26 cellular contexts compared by ENCODE assay signal in the genomic region with DNA sequence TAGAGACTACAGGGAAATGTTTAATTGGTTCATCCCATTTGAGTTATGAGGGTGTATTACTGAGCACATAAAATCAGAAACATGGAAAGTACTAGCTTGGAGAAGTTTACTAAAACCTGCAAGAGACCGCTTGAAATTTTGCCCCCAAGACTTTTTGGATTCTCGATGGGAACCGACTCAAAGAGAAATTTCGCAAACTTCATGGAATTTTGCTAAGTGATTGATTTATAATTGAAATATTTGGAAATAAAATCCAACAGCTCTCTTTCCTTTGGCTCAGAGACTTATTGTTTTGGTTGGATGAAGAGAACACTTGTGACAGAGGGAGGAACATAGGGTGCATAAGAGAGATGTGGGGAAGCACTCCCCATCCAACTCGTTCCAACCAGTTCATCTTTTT.
"Had no signal": no experiment of that assay in that cellular context is flagged by ENCODE, and none has a peak within 500 bp of the region (broad histone marks: within the 10 kb centered on the region; RNA-seq: fewer than 3 reads in every experiment).

No MANE protein-coding gene starts in this region.

- FAIRE-seq: keratinocyte had no signal

- H3K4me1 Mint-ChIP-seq: stimulated activated effector memory CD8-positive, alpha-beta T cell treated with anti-CD3 and anti-CD28 coated beads, Interleukin-12 subunit alpha, Interleukin-12 subunit beta, amount 100 ng/mL, for 72 hours had no signal

- H3K9me3 ChIP-seq: mucosa of descending colon, sigmoid colon, stomach, thyroid gland had no signal

- DNase-seq: cerebellar nuclear complex; cortex of kidney; dorsolateral prefrontal cortex; effector CD4-positive, alpha-beta T cell; foreskin keratinocyte; hypothalamus; mesenchymal stem cell; mucosa of descending colon; naive B cell; sigmoid colon; stimulated activated CD4-positive, alpha-beta T cell treated with anti-CD3 and anti-CD28 coated beads, Interleukin-2, amount 100 ng/mL, for 24 hours; stimulated activated CD4-positive, alpha-beta T cell treated with anti-CD3 and anti-CD28 coated beads, Interleukin-4, amount 100 ng/mL, for 24 hours; stimulated activated naive CD4-positive, alpha-beta T cell treated with Interleukin-2 at 50 U/mL for 16 hours; stomach; thyroid gland; trophoblast cell had no signal

- H3K4me3 Mint-ChIP-seq: mesothelial cell of epicardium; naive B cell; nephron; neural progenitor cell; stimulated activated effector memory CD8-positive, alpha-beta T cell treated with anti-CD3 and anti-CD28 coated beads, Interleukin-12 subunit alpha, Interleukin-12 subunit beta, amount 100 ng/mL, for 72 hours had no signal

- H3K4me1 ChIP-seq: foreskin keratinocyte had no signal

- H3K79me2 ChIP-seq: parathyroid adenoma had no signal

- H3K4me2 ChIP-seq: neural progenitor cell had no signal

- H3K36me3 ChIP-seq: neural progenitor cell, sigmoid colon, stomach, thyroid gland had no signal

- H3K27me3 ChIP-seq: dorsolateral prefrontal cortex, foreskin keratinocyte, neural progenitor cell, sigmoid colon, stomach, thyroid gland had no signal

- H3K9ac ChIP-seq: neural progenitor cell, parathyroid adenoma had no signal

- H3K4me3 ChIP-seq: dorsolateral prefrontal cortex, lung, mucosa of descending colon, neural progenitor cell, sigmoid colon, stomach, thyroid gland had no signal

- H2AFZ ChIP-seq: neural progenitor cell, parathyroid adenoma had no signal

- H3K27ac ChIP-seq: dorsolateral prefrontal cortex, epithelial cell of prostate, foreskin keratinocyte, neural progenitor cell, parathyroid adenoma, sigmoid colon, thyroid gland had no signal

- ATAC-seq: esophagus mucosa; foreskin keratinocyte; mucosa of descending colon; stimulated activated effector memory CD8-positive, alpha-beta T cell treated with anti-CD3 and anti-CD28 coated beads, Interleukin-12 subunit alpha, Interleukin-12 subunit beta, amount 100 ng/mL, for 72 hours had no signal

- H3K9me3 Mint-ChIP-seq: mesothelial cell of epicardium; naive B cell; nephron; neural progenitor cell; stimulated activated effector memory CD8-positive, alpha-beta T cell treated with anti-CD3 and anti-CD28 coated beads, Interleukin-12 subunit alpha, Interleukin-12 subunit beta, amount 100 ng/mL, for 72 hours had no signal

- H3K27ac Mint-ChIP-seq: mesothelial cell of epicardium; naive B cell; nephron; neural progenitor cell; progenitor cell of endocrine pancreas; stimulated activated effector memory CD8-positive, alpha-beta T cell treated with anti-CD3 and anti-CD28 coated beads, Interleukin-12 subunit alpha, Interleukin-12 subunit beta, amount 100 ng/mL, for 72 hours had no signal

- H3K27me3 Mint-ChIP-seq: naive B cell, progenitor cell of endocrine pancreas had no signal

- H3K36me3 Mint-ChIP-seq: mesothelial cell of epicardium; naive B cell; neural progenitor cell; stimulated activated effector memory CD8-positive, alpha-beta T cell treated with anti-CD3 and anti-CD28 coated beads, Interleukin-12 subunit alpha, Interleukin-12 subunit beta, amount 100 ng/mL, for 72 hours had no signal
